ENCODE assay signal across 14 cellular contexts in genomic region chr19:16136185-16137067, GRCh38. TPM values are rescaled to one million over a fixed set of nuclear protein-coding genes. Genes with fewer than 3 reads are reported as not detected.
DNase-seq lines count a peak whose midpoint lies in the region; ATAC-seq and TF ChIP-seq lines count a peak whose summit lies in the region.
"Had no signal": no experiment of that assay in that cellular context is flagged by ENCODE, and none has a peak within 500 bp of the region (broad histone marks: within the 10 kb centered on the region; RNA-seq: fewer than 3 reads in every experiment).

No MANE protein-coding gene starts in this region.

- DNase-seq in left ventricle myocardium superior = no peak
- no peak for DNase-seq in right atrium auricular region (ENCODE audit: low spot score)
- peak; percentile 33 to 46 for DNase-seq in SJCRH30
- no peak for DNase-seq in stimulated activated naive B cell treated with anti-CD40 and anti-IgM and Interleukin-4, amounts not matched to agents 10 μg/mL and 1 μg/mL and 100 μg/mL, for 72 hours
- no peak for DNase-seq in posterior vena cava (ENCODE audit: low spot score)
- no peak for DNase-seq in DMS79 treated with DMSO at 0.1 percent for 48 hours (lab: John Stamatoyannopoulos, UW)
- DNase-seq: activated CD4-positive, alpha-beta T cell treated with anti-CD3 and anti-CD28 coated beads for 4 hours; activated effector memory CD4-positive, alpha-beta T cell treated with Interleukin-2 at 50 U/mL for 16 hours; C1 segment of cervical spinal cord; NCI-H2227 treated with DMSO at 0.1 percent for 48 hours; retina had no signal

- H3K27me3 Mint-ChIP-seq in stimulated activated naive B cell treated with anti-CD40 and anti-IgM and Interleukin-4, amounts not matched to agents 10 μg/mL and 1 μg/mL and 100 μg/mL, for 72 hours = no peaks in the 10 kb centered on the region

- intact Hi-C loops in left ventricle myocardium superior (cut with micrococcal nuclease) = no loop called here
- intact Hi-C loops in posterior vena cava (cut with DNase I) = no loop called here

- no peaks in the 10 kb centered on the region for H3K9me3 ChIP-seq in right atrium auricular region
- no peaks in the 10 kb centered on the region for H3K9me3 ChIP-seq in SJCRH30 (replicated peaks)
- H3K9me3 ChIP-seq: tibial nerve had no signal

- no peak overlapping the region for H3K4me3 ChIP-seq in right atrium auricular region
- H3K4me3 ChIP-seq in SJCRH30 = no peak overlapping the region
- H3K4me3 ChIP-seq: tibial nerve had no signal

- peak overlapping the region; percentile 80 for H3K27ac Mint-ChIP-seq in stimulated activated naive B cell treated with anti-CD40 and anti-IgM and Interleukin-4, amounts not matched to agents 10 μg/mL and 1 μg/mL and 100 μg/mL, for 72 hours

- H3K36me3 ChIP-seq in right atrium auricular region (peaks cover 21% of the 10 kb centered on the region), SJCRH30 (peaks cover 22% of the 10 kb centered on the region)

- H3K4me1 Mint-ChIP-seq in stimulated activated naive B cell treated with anti-CD40 and anti-IgM and Interleukin-4, amounts not matched to agents 10 μg/mL and 1 μg/mL and 100 μg/mL, for 72 hours = peaks cover 57 to 85% of the 10 kb centered on the region in 2 donors

- H3K4me3 Mint-ChIP-seq in stimulated activated naive B cell treated with anti-CD40 and anti-IgM and Interleukin-4, amounts not matched to agents 10 μg/mL and 1 μg/mL and 100 μg/mL, for 72 hours = no peak overlapping the region

- H3K27ac ChIP-seq in right atrium auricular region (no peak overlapping the region), SJCRH30 (no peak overlapping the region; the same call in 1 of the 2 replicates)
- H3K27ac ChIP-seq: tibial nerve had no signal

- no peaks in the 10 kb centered on the region for H3K27me3 ChIP-seq in right atrium auricular region
- H3K27me3 ChIP-seq in SJCRH30 = no peaks in the 10 kb centered on the region
- H3K27me3 ChIP-seq: tibial nerve had no signal

- H3K9me3 Mint-ChIP-seq in stimulated activated naive B cell treated with anti-CD40 and anti-IgM and Interleukin-4, amounts not matched to agents 10 μg/mL and 1 μg/mL and 100 μg/mL, for 72 hours = peaks cover 12% of the 10 kb centered on the region in 2 donors

- H3K4me1 ChIP-seq in right atrium auricular region = no peaks in the 10 kb centered on the region
- no peaks in the 10 kb centered on the region for H3K4me1 ChIP-seq in SJCRH30
- H3K4me1 ChIP-seq: tibial nerve had no signal

- H3K36me3 Mint-ChIP-seq in stimulated activated naive B cell treated with anti-CD40 and anti-IgM and Interleukin-4, amounts not matched to agents 10 μg/mL and 1 μg/mL and 100 μg/mL, for 72 hours = peaks cover 34 to 48% of the 10 kb centered on the region in 2 donors

- peak; percentile 64 for ATAC-seq in left ventricle myocardium superior
- no peak for ATAC-seq in stimulated activated naive B cell treated with anti-CD40 and anti-IgM and Interleukin-4, amounts not matched to agents 10 μg/mL and 1 μg/mL and 100 μg/mL, for 72 hours (replicated peaks)

- TF ChIP-seq CTCF in right atrium auricular region (IDR thresholded peaks at IDR 0.05) = no peak

RNA-seq across cellular contexts. Expression of gene HSH2D, which starts 7.1 kb away (rescaled TPM):
- total RNA-seq in left ventricle myocardium superior (0.37 TPM), right atrium auricular region (1 to 10 TPM in 1 of 2 donors, not detected in 1; 1.1 TPM), posterior vena cava (1 to 10 TPM in 1 of 2 donors, under 1 TPM in 1; 0.81 to 1.1 TPM)
- 0.23 and 0.42 TPM in 2 replicates for total RNA-seq in SJCRH30 (2014; rRNA removed; shearing (Covaris generic))

RNA-seq across cellular contexts. Expression of gene RAB8A, which starts 24.7 kb away (rescaled TPM):
- total RNA-seq in left ventricle myocardium superior = 16.4 TPM
- total RNA-seq in right atrium auricular region = 10 to 100 TPM; 14.2 to 29.9 TPM
- 102 and 104 TPM in 2 replicates for total RNA-seq in SJCRH30 (2014; rRNA removed; shearing (Covaris generic))
- total RNA-seq in posterior vena cava = 10 to 100 TPM; 53.5 to 58.3 TPM

RNA-seq across cellular contexts. Expression of gene CIB3, which starts 36.9 kb away (rescaled TPM):
- not detected for total RNA-seq in left ventricle myocardium superior
- not detected for total RNA-seq in right atrium auricular region
- not detected in 2 replicates for total RNA-seq in SJCRH30 (2014; rRNA removed; shearing (Covaris generic))
- total RNA-seq in posterior vena cava = not detected
- total RNA-seq: bronchial epithelial cell, mucosa of gallbladder, tibial nerve had no signal

RNA-seq across cellular contexts. Expression of gene FAM32A, which starts 48.8 kb away (rescaled TPM):
- 38.8 TPM for total RNA-seq in left ventricle myocardium superior
- total RNA-seq in right atrium auricular region = 10 to 100 TPM; 56.8 to 61.7 TPM
- 124 and 130 TPM in 2 replicates for total RNA-seq in SJCRH30 (2014; rRNA removed; shearing (Covaris generic))
- total RNA-seq in posterior vena cava = 10 to 100 TPM; 46.4 to 47.8 TPM

Comparison
In these comparisons a context has a peak if more than half of its experiments do, and no peak if none do; other contexts are left out.
1. DNase-seq: peak in SJCRH30 (2 of 2); none in left ventricle myocardium superior (single experiment), right atrium auricular region (single experiment), stimulated activated naive B cell treated with anti-CD40 and anti-IgM and Interleukin-4, amounts not matched to agents 10 μg/mL and 1 μg/mL and 100 μg/mL, for 72 hours (single experiment), posterior vena cava (single experiment) and DMS79 treated with DMSO at 0.1 percent for 48 hours (single experiment).